In the genomic region with DNA sequence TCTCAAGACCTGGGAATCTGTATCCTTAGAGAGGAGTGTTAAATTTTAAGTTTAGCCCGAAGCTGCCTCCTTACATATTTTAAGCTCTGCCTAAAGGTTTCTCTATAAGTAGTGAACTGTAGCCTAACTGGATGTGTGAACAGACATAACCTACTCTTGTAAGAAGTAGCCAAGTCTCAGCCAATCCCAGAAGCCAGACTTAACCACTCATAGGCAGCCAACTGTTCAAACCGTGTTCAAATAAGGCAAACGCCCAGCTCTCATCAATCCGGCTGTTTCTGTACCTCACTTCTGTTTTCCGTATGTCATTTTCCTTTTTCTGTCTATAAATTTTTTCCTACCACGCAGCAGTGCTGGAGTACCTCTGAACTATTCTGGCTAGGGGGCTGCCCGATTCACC, we compare ENCODE assay signal across 20 cellular contexts. TPM values are rescaled to one million over a fixed set of nuclear protein-coding genes. Genes with fewer than 3 reads are reported as not detected.
A peak's percentile ranks its signal among the peaks of the same experiment; 100 is the strongest.
DNase-seq lines count a peak whose midpoint lies in the region; ATAC-seq and TF ChIP-seq lines count a peak whose summit lies in the region.
"Had no signal": no experiment of that assay in that cellular context is flagged by ENCODE, and none has a peak within 500 bp of the region (broad histone marks: within the 10 kb centered on the region; RNA-seq: fewer than 3 reads in every experiment).

No MANE protein-coding gene starts in this region.

- WGBS in transverse colon (ENCODE audit: low coverage in 1 of 2), 2 donors, result 69 to 73% methylated on average over 7 of the region's 7 CpGs

- TF ChIP-seq EP300 in transverse colon (IDR thresholded peaks at IDR 0.05; ENCODE audit: low read depth), result no peak

- H3K4me1 Mint-ChIP-seq in MCF 10A (ENCODE audit: insufficient read depth, unreplicated experiment), result no peaks in the 10 kb centered on the region

- H3K4me3 Mint-ChIP-seq in MCF 10A (ENCODE audit: unreplicated experiment), result no peak overlapping the region
- H3K4me3 Mint-ChIP-seq: CD4-positive, alpha-beta T cell had no signal

- H3K27ac ChIP-seq in transverse colon, result no peak overlapping the region
- H3K27ac ChIP-seq: BLaER1 treated with 17β-estradiol and CSF1 and Interleukin-3, amounts not matched to agents 10 nM and 100 nM had no signal

- in situ Hi-C loops in transverse colon (cut with MboI; ENCODE audit: low pct_ligation_motif_present in 1 of 4, low pct_unique_long_range_greater_than_20kb in 1 of 4, low sequenced_read_pairs in 3 of 4), result no loop called here

- CTCF ChIA-PET in MCF 10A (lab: Yijun Ruan, JAX), result interaction anchor here (1.3 kb wide), 1 partner anchor 134 kb away, joined by 3 read pairs; no protein-coding TSS in a partner anchor

- no peak overlapping the region for H3K4me3 ChIP-seq in transverse colon
- H3K4me3 ChIP-seq: BLaER1 treated with 17β-estradiol and CSF1 and Interleukin-3, amounts not matched to agents 10 nM and 100 nM had no signal

- peaks cover 17% of the 10 kb centered on the region for H3K9me3 Mint-ChIP-seq in MCF 10A (ENCODE audit: unreplicated experiment)
- H3K9me3 Mint-ChIP-seq: CD4-positive, alpha-beta T cell had no signal

- POLR2A ChIA-PET in MCF 10A (lab: Yijun Ruan, JAX), result no interaction called here

- intact Hi-C loops in Right ventricle myocardium inferior (cut with DNase I) (loop anchor here (5.0 kb wide), 2 partner anchors 88 to 113 kb away; no protein-coding TSS in a partner anchor), cardiac septum (cut with DNase I) (no loop called here), Right ventricle myocardium superior (cut with DNase I) (no loop called here), left ventricle myocardium superior (cut with micrococcal nuclease) (no loop called here), MCF 10A (cut with micrococcal nuclease) (no loop called here), transverse colon (cut with DNase I; ENCODE audit: low total_unique reads) (no loop called here)

- no peaks in the 10 kb centered on the region for H3K36me3 ChIP-seq in transverse colon
- H3K36me3 ChIP-seq: BLaER1 treated with 17β-estradiol and CSF1 and Interleukin-3, amounts not matched to agents 10 nM and 100 nM had no signal

- peaks cover 24% of the 10 kb centered on the region for H3K27me3 Mint-ChIP-seq in MCF 10A (ENCODE audit: insufficient read depth, unreplicated experiment)
- H3K27me3 Mint-ChIP-seq: CD4-positive, alpha-beta T cell had no signal

- TF ChIP-seq CTCF in MCF 10A (IDR thresholded peaks at IDR 0.05; ENCODE audit: unreplicated experiment) (no peak), transverse colon (IDR thresholded peaks at IDR 0.05) (no peak)

- peak; percentile 32 for ATAC-seq in Right ventricle myocardium inferior
- ATAC-seq in Right ventricle myocardium superior (ENCODE audit: poor library complexity), result peak; percentile 67
- ATAC-seq in left ventricle myocardium superior, result peak; percentile 60
- no peak for ATAC-seq in GM18867 (IDR thresholded peaks at IDR 0.05; ENCODE audit: unreplicated experiment)

- BruUV-seq in MCF 10A (replicated peaks; lab: Mats Ljungman, UMichigan), result no TSS peak

- no peak for DNase-seq in Right ventricle myocardium inferior (ENCODE audit: missing footprints)
- no peak for DNase-seq in cardiac septum (ENCODE audit: low spot score)
- DNase-seq in Right ventricle myocardium superior, result no peak
- no peak for DNase-seq in left ventricle myocardium superior
- DNase-seq in MCF 10A (ENCODE audit: unreplicated experiment), result no peak
- no peak for DNase-seq in transverse colon
- DNase-seq: Caco-2; CD4-positive, alpha-beta T cell; HCEC 1CT; KG1; NCI-H1048; NCI-H1417; NCI-H1694; NCI-H2029 treated with DMSO at 0.1 percent for 48 hours; NCI-H446 treated with DMSO at 0.1 percent for 48 hours; NCI-H526 treated with DMSO at 0.1 percent for 48 hours; RPMI8226; SHP77 treated with DMSO at 0.1 percent for 48 hours had no signal

- TF ChIP-seq POLR2A in transverse colon (IDR thresholded peaks at IDR 0.05), result no peak

- no peaks in the 10 kb centered on the region for H3K9me3 ChIP-seq in transverse colon
- H3K9me3 ChIP-seq: Caco-2 had no signal

- H3K27ac Mint-ChIP-seq in MCF 10A (ENCODE audit: low read depth, unreplicated experiment), result no peak overlapping the region
- H3K27ac Mint-ChIP-seq: CD4-positive, alpha-beta T cell had no signal

- H3K36me3 Mint-ChIP-seq in MCF 10A (ENCODE audit: insufficient read depth, unreplicated experiment), result no peaks in the 10 kb centered on the region

- no peaks in the 10 kb centered on the region for H3K4me1 ChIP-seq in transverse colon
- H3K4me1 ChIP-seq: BLaER1 treated with 17β-estradiol and CSF1 and Interleukin-3, amounts not matched to agents 10 nM and 100 nM; Caco-2 had no signal

- H3K27me3 ChIP-seq in transverse colon, result peaks cover 6% of the 10 kb centered on the region
- H3K27me3 ChIP-seq: BLaER1 treated with 17β-estradiol and CSF1 and Interleukin-3, amounts not matched to agents 10 nM and 100 nM had no signal

RNA-seq across cellular contexts. Expression of a gene that starts 58.7 kb away (rescaled TPM):
- 46.6 TPM for total RNA-seq in Right ventricle myocardium inferior
- 60.1 TPM for total RNA-seq in cardiac septum
- 41.2 TPM for total RNA-seq in Right ventricle myocardium superior
- 58.0 TPM for total RNA-seq in left ventricle myocardium superior
- total RNA-seq in MCF 10A (2022), result not detected in 2 replicates
- total RNA-seq in transverse colon, result 1 to 10 TPM in 1 of 4 donors, under 1 TPM in 3; 0.20 to 1.5 (median 0.74) TPM
- total RNA-seq: Caco-2 had no signal

Comparison
In these comparisons a context has a peak if more than half of its experiments do, and no peak if none do; other contexts are left out.
1. RNA of a gene that starts 58.7 kb away (total RNA-seq): 60.1 TPM in cardiac septum (single experiment), 58.0 TPM in left ventricle myocardium superior (single experiment), 46.6 TPM in Right ventricle myocardium inferior (single experiment) and 41.2 TPM in Right ventricle myocardium superior (single experiment); 0.20 to 1.5 TPM in transverse colon and not detected in MCF 10A; every median in the first group is over 10 times any median in the second.